8 cellular contexts compared by ENCODE assay signal in genomic region chr20:10670521-10671220, GRCh38. TPM values are rescaled to one million over a fixed set of nuclear protein-coding genes. Genes with fewer than 3 reads are reported as not detected.
DNase-seq lines count a peak whose midpoint lies in the region; ATAC-seq and TF ChIP-seq lines count a peak whose summit lies in the region.

No MANE protein-coding gene starts in this region.

- H3K4me2 ChIP-seq in SK-N-SH, result peak overlapping the region; percentile 80

- no peak for TF ChIP-seq EP300 in SK-N-SH (IDR thresholded peaks at IDR 0.05; ENCODE audit: borderline replicate concordance in 1 of 2, low read depth in 1 of 2, low read length in 1 of 2)

- DNase-seq in SK-N-SH, result no peak
- no peak for DNase-seq in body of pancreas
- DNase-seq in posterior cingulate gyrus, result no peak
- no peak for DNase-seq in activated naive CD4-positive, alpha-beta T cell treated with Interleukin-2 at 50 U/mL for 16 hours
- no peak for DNase-seq in BE2C

- intact Hi-C loops in body of pancreas (cut with DNase I) (no loop called here), posterior cingulate gyrus (cut with DNase I) (loop anchor here (1.0 to 10.0 kb wide), 2 partner anchors 604 to 874 kb away; no protein-coding TSS in a partner anchor)

- H3K9ac ChIP-seq in SK-N-SH (peak overlapping the region; percentile 96; the same call in 1 of the 2 replicates), mucosa of rectum (ENCODE audit: low read depth in 1 of 2, low read length in 2 of 2) (peak overlapping the region; percentile 64 to 92)

- H4K20me1 ChIP-seq in SK-N-SH (ENCODE audit: insufficient read depth), result peaks cover 49% of the 10 kb centered on the region

- peaks cover 6% of the 10 kb centered on the region for H3F3A ChIP-seq in SK-N-SH (replicated peaks; ENCODE audit: insufficient read depth)

- H3K4me3 ChIP-seq in SK-N-SH (ENCODE audit: low read depth in 2 of 2, low read length in 1 of 2), result peak overlapping the region in 1 of 2 experiments; percentile 89; a peak in 3 of 4 replicates
- peak overlapping the region; percentile 24 to 83 for H3K4me3 ChIP-seq in body of pancreas
- peak overlapping the region; percentile 87 to 93 for H3K4me3 ChIP-seq in mucosa of rectum (ENCODE audit: low read length in 2 of 2)
- no peak overlapping the region for H3K4me3 ChIP-seq in BE2C (ENCODE audit: low read depth, low read length)

- no peak for TF ChIP-seq POLR2A in body of pancreas (IDR thresholded peaks at IDR 0.05)

- peaks cover 81% of the 10 kb centered on the region for H3K79me2 ChIP-seq in SK-N-SH (ENCODE audit: insufficient read depth)

- H3K36me3 ChIP-seq in SK-N-SH (replicated peaks in 1 of 2; ENCODE audit: control insufficient read depth in 1 of 2, insufficient read depth in 2 of 2, low read length in 1 of 2) (peaks cover 5 to 40% of the 10 kb centered on the region in 2 experiments), body of pancreas (replicated peaks in 1 of 2; ENCODE audit: insufficient read depth in 1 of 2, low read depth in 2 of 2) (no peaks in the 10 kb centered on the region), mucosa of rectum (ENCODE audit: control insufficient read depth in 2 of 2, insufficient read depth in 2 of 2, low read length in 2 of 2) (peaks cover 18 to 37% of the 10 kb centered on the region in 2 donors), BE2C (no peaks in the 10 kb centered on the region)

- POLR2A ChIA-PET in SK-N-SH (lab: Yijun Ruan, JAX), result no interaction called here

- H3K4me1 ChIP-seq in SK-N-SH (ENCODE audit: control insufficient read depth in 1 of 2, insufficient read depth in 2 of 2, low read depth in 1 of 2, low read length in 1 of 2) (peaks cover 19 to 36% of the 10 kb centered on the region in 2 experiments; a peak in 3 of 4 replicates), body of pancreas (peaks cover 67% of the 10 kb centered on the region), mucosa of rectum (ENCODE audit: control insufficient read depth in 2 of 2, insufficient read depth in 2 of 2, low read length in 2 of 2) (peaks cover 28 to 31% of the 10 kb centered on the region in 2 donors), BE2C (peaks cover 7% of the 10 kb centered on the region; the same call in 1 of the 2 replicates)

- H3K9me2 ChIP-seq in SK-N-SH, result no peaks in the 10 kb centered on the region

- no peaks in the 10 kb centered on the region for H3K27me3 ChIP-seq in SK-N-SH (ENCODE audit: insufficient read depth)
- H3K27me3 ChIP-seq in body of pancreas, result no peaks in the 10 kb centered on the region
- no peaks in the 10 kb centered on the region for H3K27me3 ChIP-seq in mucosa of rectum (ENCODE audit: control insufficient read depth in 2 of 2, insufficient read depth in 2 of 2, low read length in 2 of 2)
- H3K27me3 ChIP-seq in BE2C, result peaks cover 40% of the 10 kb centered on the region

- CTCF ChIA-PET in SK-N-SH (lab: Yijun Ruan, JAX), result interaction anchor here (0.8 to 1.8 kb wide), 4 partner anchors 12 to 118 kb away, joined by 3 to 9 read pairs (median 4); no protein-coding TSS in a partner anchor

- TF ChIP-seq CTCF in SK-N-SH (IDR thresholded peaks at IDR 0.05), result no peak
- no peak for TF ChIP-seq CTCF in body of pancreas (IDR thresholded peaks at IDR 0.05)
- TF ChIP-seq CTCF in BE2C (IDR thresholded peaks at IDR 0.05; ENCODE audit: low read depth, low read length), result no peak

- no peak for TF ChIP-seq RAD21 in SK-N-SH (IDR thresholded peaks at IDR 0.05; ENCODE audit: low read length)

- H2AFZ ChIP-seq in SK-N-SH (ENCODE audit: low read depth), result no peak overlapping the region

- H3K9me3 ChIP-seq in SK-N-SH (no peaks in the 10 kb centered on the region), body of pancreas (no peaks in the 10 kb centered on the region), mucosa of rectum (ENCODE audit: control insufficient read depth in 2 of 2, low read length in 2 of 2) (no peaks in the 10 kb centered on the region), BE2C (no peaks in the 10 kb centered on the region)

- 79% methylated on average over 17 of the region's 17 CpGs for WGBS in SK-N-SH (ENCODE audit: low lambda C conversion rate)
- WGBS in body of pancreas, 2 donors, result 4 to 17% methylated on average over 17 of the region's 17 CpGs

- no peak for ATAC-seq in SK-N-SH treated with all-trans-retinoic acid at 6 μM for 48 hours
- ATAC-seq in HG03342 (IDR thresholded peaks at IDR 0.05; ENCODE audit: unreplicated experiment), result peak; percentile 24
- ATAC-seq in body of pancreas, result no peak

- peak overlapping the region in 1 of 2 experiments; percentile 98; a peak in 2 of 4 replicates for H3K27ac ChIP-seq in SK-N-SH (ENCODE audit: low read depth in 2 of 2, low read length in 1 of 2)
- H3K27ac ChIP-seq in body of pancreas, result peak overlapping the region; percentile 97 to 100 (median 98)
- peak overlapping the region; percentile 97 to 98 for H3K27ac ChIP-seq in mucosa of rectum (ENCODE audit: low read depth in 2 of 2, low read length in 2 of 2)

TF ChIP-seq in SK-N-SH, 30 proteins besides CTCF, POLR2A, EP300 and RAD21:
- TF ChIP-seq JUND (IDR thresholded peaks at IDR 0.05), result no peak
- no peak for TF ChIP-seq CHD2 (IDR thresholded peaks at IDR 0.05; ENCODE audit: low read length, partially characterized antibody)
- no peak for TF ChIP-seq PBX3 (IDR thresholded peaks at IDR 0.05)
- no peak for TF ChIP-seq FOXJ3 (CRISPR knock-in tag; IDR thresholded peaks at IDR 0.05)
- no peak for TF ChIP-seq TCF12 (IDR thresholded peaks at IDR 0.05)
- no peak for TF ChIP-seq RXRA (IDR thresholded peaks at IDR 0.05; ENCODE audit: borderline replicate concordance, low read depth)
- no peak for TF ChIP-seq TAF1 (IDR thresholded peaks at IDR 0.05; ENCODE audit: borderline replicate concordance, low read depth, low read length)
- no peak for TF ChIP-seq IRF3 (IDR thresholded peaks at IDR 0.05; ENCODE audit: low read depth, low read length)
- TF ChIP-seq YY1 (IDR thresholded peaks at IDR 0.05; ENCODE audit: low read depth), result no peak
- no peak for TF ChIP-seq MEF2A (IDR thresholded peaks at IDR 0.05; ENCODE audit: borderline replicate concordance, low read depth)

TF ChIP-seq in SK-N-SH treated with all-trans-retinoic acid at 6 μM for 48 hours, 23 proteins besides CTCF, POLR2A, EP300 and RAD21 (continues in another document):
- TF ChIP-seq TOX (CRISPR knock-in tag; IDR thresholded peaks at IDR 0.05; ENCODE audit: borderline replicate concordance) (no peak), ARNTL (CRISPR knock-in tag; IDR thresholded peaks at IDR 0.05; ENCODE audit: borderline replicate concordance, low read depth) (no peak), RARB (CRISPR knock-in tag; IDR thresholded peaks at IDR 0.05) (no peak), BACH2 (CRISPR knock-in tag; IDR thresholded peaks at IDR 0.05; ENCODE audit: borderline replicate concordance) (no peak), POU6F1 (CRISPR knock-in tag; IDR thresholded peaks at IDR 0.05; ENCODE audit: borderline replicate concordance, low read depth) (no peak), ISL1 (CRISPR knock-in tag; IDR thresholded peaks at IDR 0.05) (no peak), TSHZ2 (CRISPR knock-in tag; IDR thresholded peaks at IDR 0.05) (no peak), CREB5 (CRISPR knock-in tag; IDR thresholded peaks at IDR 0.05; ENCODE audit: low read depth) (no peak)

RNA-seq across cellular contexts. Expression of gene JAG1, which starts 3.1 kb away (rescaled TPM):
- 6.0 and 7.7 TPM in 2 replicates for polyA plus RNA-seq in SK-N-SH (2012; rRNA removed)
- polyA plus RNA-seq in SK-N-SH (2012; cell fraction: cytosol; rRNA removed), result 3.7 TPM in 2 replicates
- polyA plus RNA-seq in SK-N-SH (2012; cell fraction: nucleus; rRNA removed), result 27.9 and 48.5 TPM in 2 replicates
- 10 to 100 TPM; 41.2 to 55.7 TPM for total RNA-seq in body of pancreas
- polyA plus RNA-seq in BE2C (2012; ENCODE audit: insufficient read depth, insufficient read length, low read depth), result 0.25 TPM
